11 cellular contexts compared by ENCODE assay signal in genomic region chrX:41666251-41666650, GRCh38. TPM values are rescaled to one million over a fixed set of nuclear protein-coding genes. Genes with fewer than 3 reads are reported as not detected.
DNase-seq lines count a peak whose midpoint lies in the region; ATAC-seq, FAIRE-seq and TF ChIP-seq lines count a peak whose summit lies in the region.
"Had no signal": no experiment of that assay in that cellular context is flagged by ENCODE, and none has a peak within 500 bp of the region (broad histone marks: within the 10 kb centered on the region; RNA-seq: fewer than 3 reads in every experiment).

No MANE protein-coding gene starts in this region.

- H4K20me1 ChIP-seq in HepG2 (ENCODE audit: insufficient read depth, low read length) (no peaks in the 10 kb centered on the region), SK-N-SH (ENCODE audit: insufficient read depth) (no peaks in the 10 kb centered on the region), GM23338 (replicated peaks; ENCODE audit: insufficient read depth) (no peaks in the 10 kb centered on the region)

- H3K4me2 ChIP-seq in HepG2 (ENCODE audit: low read depth, low read length) (no peak overlapping the region), SK-N-SH (no peak overlapping the region), GM23338 (no peak overlapping the region)

- peaks cover 24% of the 10 kb centered on the region for H3K4me1 Mint-ChIP-seq in activated naive CD8-positive, alpha-beta T cell treated with anti-CD3 and anti-CD28 coated beads, Interleukin-2, amount 10 ng/mL, durations not matched to agents 7 days and 5 days
- H3K4me1 Mint-ChIP-seq in CD4-positive, alpha-beta T cell (ENCODE audit: low read depth) = peaks cover 9% of the 10 kb centered on the region
- peaks cover 10% of the 10 kb centered on the region; the same call in 2 of the 3 replicates for H3K4me1 Mint-ChIP-seq in GM23338

- POLR2A ChIA-PET in activated naive CD8-positive, alpha-beta T cell treated with anti-CD3 and anti-CD28 coated beads, Interleukin-2, amount 10 ng/mL, durations not matched to agents 7 days and 5 days (lab: Charles Lee) = interaction anchor here (0.6 kb wide), 1 partner anchor 14 kb away, joined by 3 read pairs; no protein-coding TSS in a partner anchor
- POLR2A ChIA-PET in HepG2 (lab: Yijun Ruan, JAX) = no interaction called here
- POLR2A ChIA-PET in SK-N-SH (lab: Yijun Ruan, JAX) = no interaction called here
- POLR2A ChIA-PET in CD4-positive, alpha-beta T cell (lab: Charles Lee) = no interaction called here

- H3K4me3 ChIP-seq in HepG2 (replicated peaks in 1 of 3; ENCODE audit: insufficient read depth in 1 of 3, low read depth in 2 of 3, low read length in 3 of 3) (no peak overlapping the region), SK-N-SH (ENCODE audit: low read depth in 2 of 2, low read length in 1 of 2) (no peak overlapping the region), GM23338 (no peak overlapping the region)

- H3K9ac ChIP-seq in HepG2 (ENCODE audit: insufficient read depth, low read depth, low read length) = no peak overlapping the region
- H3K9ac ChIP-seq in SK-N-SH = no peak overlapping the region

- peaks cover 18% of the 10 kb centered on the region for H3K36me3 Mint-ChIP-seq in activated naive CD8-positive, alpha-beta T cell treated with anti-CD3 and anti-CD28 coated beads, Interleukin-2, amount 10 ng/mL, durations not matched to agents 7 days and 5 days
- peaks cover 66% of the 10 kb centered on the region for H3K36me3 Mint-ChIP-seq in CD4-positive, alpha-beta T cell (ENCODE audit: low read depth)
- no peaks in the 10 kb centered on the region for H3K36me3 Mint-ChIP-seq in GM23338 (ENCODE audit: low read depth)

- H3K9me3 ChIP-seq in HepG2 (ENCODE audit: low read length) = no peaks in the 10 kb centered on the region
- no peaks in the 10 kb centered on the region for H3K9me3 ChIP-seq in SK-N-SH
- no peaks in the 10 kb centered on the region for H3K9me3 ChIP-seq in CD4-positive, alpha-beta T cell (ENCODE audit: control insufficient read depth, low read length)

- H3K27me3 Mint-ChIP-seq in activated naive CD8-positive, alpha-beta T cell treated with anti-CD3 and anti-CD28 coated beads, Interleukin-2, amount 10 ng/mL, durations not matched to agents 7 days and 5 days = no peaks in the 10 kb centered on the region
- H3K27me3 Mint-ChIP-seq in CD4-positive, alpha-beta T cell = no peaks in the 10 kb centered on the region
- no peaks in the 10 kb centered on the region for H3K27me3 Mint-ChIP-seq in GM23338 (ENCODE audit: insufficient read depth, low read depth, poor library complexity)

- in situ Hi-C loops in HepG2 (cut with HindIII; ENCODE audit: extremely low pct_ligation_motif_present, low pct_unique_long_range_greater_than_20kb) = no loop called here

- no peaks in the 10 kb centered on the region for H3K27me3 ChIP-seq in HepG2 (ENCODE audit: control insufficient read depth in 1 of 2, insufficient read depth in 2 of 2, low read length in 2 of 2)
- no peaks in the 10 kb centered on the region for H3K27me3 ChIP-seq in SK-N-SH (ENCODE audit: insufficient read depth)
- no peaks in the 10 kb centered on the region for H3K27me3 ChIP-seq in CD4-positive, alpha-beta T cell (ENCODE audit: control insufficient read depth, insufficient read depth, low read length)
- H3K27me3 ChIP-seq in GM23338 (ENCODE audit: insufficient read depth) = no peaks in the 10 kb centered on the region

- TF ChIP-seq CTCF in HepG2 (CRISPR knock-in tag; IDR thresholded peaks at IDR 0.05) (no peak), SK-N-SH (IDR thresholded peaks at IDR 0.05) (no peak), GM23338 (conservative IDR thresholded peaks at IDR 0.05; ENCODE audit: low read depth in 2 of 2) (no peak)
- TF ChIP-seq CTCF in CD4-positive, alpha-beta T cell (IDR thresholded peaks at IDR 0.05) = no peak

- H3F3A ChIP-seq in SK-N-SH (replicated peaks; ENCODE audit: insufficient read depth) (no peaks in the 10 kb centered on the region), GM23338 (replicated peaks; ENCODE audit: low read depth) (no peaks in the 10 kb centered on the region)

- no peaks in the 10 kb centered on the region for H3K9me3 Mint-ChIP-seq in activated naive CD8-positive, alpha-beta T cell treated with anti-CD3 and anti-CD28 coated beads, Interleukin-2, amount 10 ng/mL, durations not matched to agents 7 days and 5 days
- H3K9me3 Mint-ChIP-seq in CD4-positive, alpha-beta T cell = no peaks in the 10 kb centered on the region
- no peaks in the 10 kb centered on the region; the same call in 2 of the 3 replicates for H3K9me3 Mint-ChIP-seq in GM23338

- H3K9me2 ChIP-seq in SK-N-SH (no peaks in the 10 kb centered on the region), GM23338 (ENCODE audit: insufficient read depth) (no peaks in the 10 kb centered on the region)

- no TSS peak for BruUV-seq in HepG2 (replicated peaks; lab: Mats Ljungman, UMichigan)

- H3K79me2 ChIP-seq in HepG2 (ENCODE audit: insufficient read depth, low read length) = no peaks in the 10 kb centered on the region
- H3K79me2 ChIP-seq in SK-N-SH (ENCODE audit: insufficient read depth) = no peaks in the 10 kb centered on the region
- no peaks in the 10 kb centered on the region for H3K79me2 ChIP-seq in GM23338 (replicated peaks; ENCODE audit: insufficient read depth)

- peak overlapping the region; percentile 72 for H3K27ac Mint-ChIP-seq in activated naive CD8-positive, alpha-beta T cell treated with anti-CD3 and anti-CD28 coated beads, Interleukin-2, amount 10 ng/mL, durations not matched to agents 7 days and 5 days
- H3K27ac Mint-ChIP-seq in CD4-positive, alpha-beta T cell = no peak overlapping the region
- H3K27ac Mint-ChIP-seq in GM23338 = no peak overlapping the region

- WGBS in HepG2 (ENCODE audit: low lambda C conversion rate) = 86% methylated on average over 1 of the region's 1 CpG
- 41% methylated on average over 1 of the region's 1 CpG for WGBS in SK-N-SH (ENCODE audit: low lambda C conversion rate)

- no peak for TF ChIP-seq POLR2A in HepG2 (IDR thresholded peaks at IDR 0.05; ENCODE audit: insufficient read depth in 1 of 2, low read depth in 2 of 2, low read length in 2 of 2)

- no peak overlapping the region for H3K27ac ChIP-seq in HepG2 (ENCODE audit: extremely low read length, insufficient read depth, low read length)
- no peak overlapping the region for H3K27ac ChIP-seq in SK-N-SH (ENCODE audit: low read depth in 2 of 2, low read length in 1 of 2)
- H3K27ac ChIP-seq in CD4-positive, alpha-beta T cell (ENCODE audit: low read depth, low read length) = no peak overlapping the region
- no peak overlapping the region for H3K27ac ChIP-seq in GM23338 (ENCODE audit: low read depth)

- ATAC-seq in activated naive CD8-positive, alpha-beta T cell treated with anti-CD3 and anti-CD28 coated beads, Interleukin-2, amount 10 ng/mL, durations not matched to agents 7 days and 5 days (ENCODE audit: low read depth) = peak; percentile 49
- ATAC-seq in HepG2 (no peak), HG03457 (IDR thresholded peaks at IDR 0.05; ENCODE audit: unreplicated experiment) (no peak), GM23338 (no peak)
- no peak for ATAC-seq in CD4-positive, alpha-beta T cell (ENCODE audit: poor library complexity)

- FAIRE-seq in GM19239 (lab: Jason Lieb, UNC) = peak; percentile 74
- no peak for FAIRE-seq in HepG2 (lab: Jason Lieb, UNC)

- CTCF ChIA-PET in HepG2 (lab: Yijun Ruan, JAX; ENCODE audit: low intra/inter-chr PET ratio, low total read pairs) = no interaction called here
- CTCF ChIA-PET in SK-N-SH (lab: Yijun Ruan, JAX) = no interaction called here
- CTCF ChIA-PET in CD4-positive, alpha-beta T cell (lab: Charles Lee) = interaction anchor here (1.6 kb wide), 1 partner anchor 9 kb away, joined by 3 read pairs; no protein-coding TSS in a partner anchor

- no peak for DNase-seq in GM19239 (ENCODE audit: insufficient read length, low spot score)
- peak; percentile 43 for DNase-seq in NCI-H460 (ENCODE audit: extremely low read depth, low read depth)
- DNase-seq in activated naive CD8-positive, alpha-beta T cell treated with anti-CD3 and anti-CD28 coated beads, Interleukin-2, amount 10 ng/mL, durations not matched to agents 7 days and 5 days = no peak
- no peak for DNase-seq in HepG2 (ENCODE audit: low spot score)
- DNase-seq in SK-N-SH = no peak
- DNase-seq in CD4-positive, alpha-beta T cell = no peak
- no peak for DNase-seq in GM23338 (ENCODE audit: low spot score)
- DNase-seq: activated effector memory CD4-positive, alpha-beta T cell treated with Interleukin-2 at 50 U/mL for 16 hours; T-helper 9 cell had no signal

- H2AFZ ChIP-seq in HepG2 (ENCODE audit: low read length) (no peak overlapping the region), SK-N-SH (ENCODE audit: low read depth) (no peak overlapping the region), GM23338 (no peak overlapping the region)

- H3K36me3 ChIP-seq in HepG2 (replicated peaks in 1 of 2; ENCODE audit: control insufficient read depth in 1 of 2, insufficient read depth in 2 of 2, low read length in 2 of 2) (no peaks in the 10 kb centered on the region), SK-N-SH (replicated peaks in 1 of 2; ENCODE audit: control insufficient read depth in 1 of 2, insufficient read depth in 2 of 2, low read length in 1 of 2) (no peaks in the 10 kb centered on the region), GM23338 (ENCODE audit: insufficient read depth) (no peaks in the 10 kb centered on the region)

- H3K4me1 ChIP-seq in HepG2 (ENCODE audit: insufficient read depth, low read length) (no peaks in the 10 kb centered on the region), SK-N-SH (ENCODE audit: control insufficient read depth in 1 of 2, insufficient read depth in 2 of 2, low read depth in 1 of 2, low read length in 1 of 2) (no peaks in the 10 kb centered on the region), GM23338 (ENCODE audit: insufficient read depth) (no peaks in the 10 kb centered on the region)

- intact Hi-C loops in HepG2 (cut with micrococcal nuclease; ENCODE audit: unreplicated experiment) = no loop called here
- intact Hi-C loops in CD4-positive, alpha-beta T cell (cut with DNase I, micrococcal nuclease) = no loop called here

- H3K4me3 Mint-ChIP-seq in activated naive CD8-positive, alpha-beta T cell treated with anti-CD3 and anti-CD28 coated beads, Interleukin-2, amount 10 ng/mL, durations not matched to agents 7 days and 5 days = peak overlapping the region; percentile 37
- H3K4me3 Mint-ChIP-seq in CD4-positive, alpha-beta T cell = no peak overlapping the region
- no peak overlapping the region for H3K4me3 Mint-ChIP-seq in GM23338

- TF ChIP-seq EP300 in HepG2 (IDR thresholded peaks at IDR 0.05; ENCODE audit: low read depth in 2 of 2, low read length in 2 of 2) = no peak
- TF ChIP-seq EP300 in HepG2 (CRISPR knock-in tag; IDR thresholded peaks at IDR 0.05; ENCODE audit: borderline replicate concordance) = no peak
- TF ChIP-seq EP300 in SK-N-SH (IDR thresholded peaks at IDR 0.05; ENCODE audit: borderline replicate concordance in 1 of 2, low read depth in 1 of 2, low read length in 1 of 2) = no peak

- TF ChIP-seq RAD21 in HepG2 (CRISPR knock-in tag; IDR thresholded peaks at IDR 0.05) (no peak), SK-N-SH (IDR thresholded peaks at IDR 0.05; ENCODE audit: low read length) (no peak)

RNA-seq across cellular contexts. Expression of gene GPR34, which starts 22.5 kb away (rescaled TPM):
- total RNA-seq in NCI-H460 (2014; rRNA removed; shearing (Covaris generic)) = 0.17 and 0.32 TPM in 2 replicates
- polyA plus RNA-seq in NCI-H460 (2014; cell fraction: nucleus; rRNA removed) = 1.2 and 2.2 TPM in 2 replicates
- 1 to 10 TPM; 1.8 to 2.7 TPM for total RNA-seq in activated naive CD8-positive, alpha-beta T cell treated with anti-CD3 and anti-CD28 coated beads, Interleukin-2, amount 10 ng/mL, durations not matched to agents 7 days and 5 days
- not detected in 2 replicates for total RNA-seq in HepG2 (2016; rRNA removed; fragmentation: Illumina TruSeq; extraction: Trizol)
- total RNA-seq in HepG2 (2016; cell fraction: cytosol; rRNA removed; fragmentation: Illumina TruSeq; extraction: Trizol; ENCODE audit: low read depth) = not detected in 2 replicates
- total RNA-seq in HepG2 (2016; cell fraction: insoluble cytoplasmic fraction; rRNA removed; fragmentation: Illumina TruSeq; extraction: Trizol) = not detected in 2 replicates
- not detected in 2 replicates for total RNA-seq in HepG2 (2016; cell fraction: membrane; rRNA removed; fragmentation: Illumina TruSeq; extraction: Trizol)
- total RNA-seq in HepG2 (2016; cell fraction: nucleus; rRNA removed; fragmentation: Illumina TruSeq; extraction: Trizol) = not detected in 2 replicates
- polyA plus RNA-seq in HepG2 (2011; rRNA removed) (not detected in 2 replicates), SK-N-SH (2012; rRNA removed) (not detected in 2 replicates), GM23338 (2016; fragmentation: Nextera tagmentation; extraction: Ambion mirVana) (0.17 and 0.55 TPM in 2 replicates)
- not detected in 2 replicates for polyA plus RNA-seq in HepG2 (2011; cell fraction: cytosol; rRNA removed)
- polyA plus RNA-seq in HepG2 (2011; cell fraction: nucleus; rRNA removed) = not detected in 2 replicates
- polyA plus RNA-seq in HepG2 (2012) = not detected in 2 replicates
- not detected in 2 replicates for polyA plus RNA-seq in HepG2 (2016; cell fraction: cytosol; fragmentation: Illumina TruSeq; extraction: Trizol; ENCODE audit: low read depth)
- not detected in 2 replicates for polyA plus RNA-seq in HepG2 (2016; cell fraction: insoluble cytoplasmic fraction; fragmentation: Illumina TruSeq; extraction: Trizol; ENCODE audit: low read depth)
- not detected in 2 replicates for polyA plus RNA-seq in HepG2 (2016; cell fraction: membrane; fragmentation: Illumina TruSeq; extraction: Trizol; ENCODE audit: low read depth)
- not detected in 2 replicates for polyA plus RNA-seq in HepG2 (2016; cell fraction: nucleus; fragmentation: Illumina TruSeq; extraction: Trizol; ENCODE audit: insufficient read depth, low read depth)
- not detected in 2 replicates for polyA minus RNA-seq in HepG2 (2011; rRNA and poly(A)+ RNA removed; ENCODE audit: low replicate concordance)
- not detected in 2 replicates for polyA minus RNA-seq in HepG2 (2011; cell fraction: cytosol; rRNA and poly(A)+ RNA removed)
- polyA minus RNA-seq in HepG2 (2011; cell fraction: nucleus; rRNA and poly(A)+ RNA removed) = not detected in 2 replicates
- polyA plus RNA-seq in SK-N-SH (2012; cell fraction: cytosol; rRNA removed) = not detected in 2 replicates
- polyA plus RNA-seq in SK-N-SH (2012; cell fraction: nucleus; rRNA removed) = not detected in 2 replicates
- total RNA-seq in CD4-positive, alpha-beta T cell = not detected
- total RNA-seq in GM23338 (2014; rRNA removed; shearing (Covaris generic)) = not detected in 2 replicates
- total RNA-seq: MCF 10A had no signal

RNA-seq across cellular contexts. Expression of gene GPR82, which starts 57.7 kb away (rescaled TPM):
- total RNA-seq in NCI-H460 (2014; rRNA removed; shearing (Covaris generic)) = not detected in 2 replicates
- polyA plus RNA-seq in NCI-H460 (2014; cell fraction: nucleus; rRNA removed) = not detected in 2 replicates
- 1 to 10 TPM in 1 of 2 experiments, under 1 TPM in 1; 0.97 to 1.1 TPM for total RNA-seq in activated naive CD8-positive, alpha-beta T cell treated with anti-CD3 and anti-CD28 coated beads, Interleukin-2, amount 10 ng/mL, durations not matched to agents 7 days and 5 days
- not detected in 2 replicates for total RNA-seq in HepG2 (2016; rRNA removed; fragmentation: Illumina TruSeq; extraction: Trizol)
- not detected in 2 replicates for total RNA-seq in HepG2 (2016; cell fraction: cytosol; rRNA removed; fragmentation: Illumina TruSeq; extraction: Trizol; ENCODE audit: low read depth)
- not detected in 2 replicates for total RNA-seq in HepG2 (2016; cell fraction: insoluble cytoplasmic fraction; rRNA removed; fragmentation: Illumina TruSeq; extraction: Trizol)
- not detected in 2 replicates for total RNA-seq in HepG2 (2016; cell fraction: membrane; rRNA removed; fragmentation: Illumina TruSeq; extraction: Trizol)
- not detected in 2 replicates for total RNA-seq in HepG2 (2016; cell fraction: nucleus; rRNA removed; fragmentation: Illumina TruSeq; extraction: Trizol)
- polyA plus RNA-seq in HepG2 (2011; rRNA removed) (not detected in 2 replicates), SK-N-SH (2012; rRNA removed) (not detected in 2 replicates), GM23338 (2016; fragmentation: Nextera tagmentation; extraction: Ambion mirVana) (0.32 and 0.35 TPM in 2 replicates)
- polyA plus RNA-seq in HepG2 (2011; cell fraction: cytosol; rRNA removed) = not detected in 2 replicates
- not detected in 2 replicates for polyA plus RNA-seq in HepG2 (2011; cell fraction: nucleus; rRNA removed)
- polyA plus RNA-seq in HepG2 (2012) = 0.05 TPM in 1 of 2 replicates, not detected in the other
- not detected in 2 replicates for polyA plus RNA-seq in HepG2 (2016; cell fraction: cytosol; fragmentation: Illumina TruSeq; extraction: Trizol; ENCODE audit: low read depth)
- polyA plus RNA-seq in HepG2 (2016; cell fraction: insoluble cytoplasmic fraction; fragmentation: Illumina TruSeq; extraction: Trizol; ENCODE audit: low read depth) = not detected in 2 replicates
- not detected in 2 replicates for polyA plus RNA-seq in HepG2 (2016; cell fraction: membrane; fragmentation: Illumina TruSeq; extraction: Trizol; ENCODE audit: low read depth)
- polyA plus RNA-seq in HepG2 (2016; cell fraction: nucleus; fragmentation: Illumina TruSeq; extraction: Trizol; ENCODE audit: insufficient read depth, low read depth) = not detected in 2 replicates
- polyA minus RNA-seq in HepG2 (2011; rRNA and poly(A)+ RNA removed; ENCODE audit: low replicate concordance) = not detected in 2 replicates
- not detected in 2 replicates for polyA minus RNA-seq in HepG2 (2011; cell fraction: cytosol; rRNA and poly(A)+ RNA removed)
- polyA minus RNA-seq in HepG2 (2011; cell fraction: nucleus; rRNA and poly(A)+ RNA removed) = not detected in 2 replicates
- polyA plus RNA-seq in SK-N-SH (2012; cell fraction: cytosol; rRNA removed) = 0.01 TPM in 1 of 2 replicates, not detected in the other
- polyA plus RNA-seq in SK-N-SH (2012; cell fraction: nucleus; rRNA removed) = not detected in 2 replicates
- not detected for total RNA-seq in CD4-positive, alpha-beta T cell
- not detected in 2 replicates for total RNA-seq in GM23338 (2014; rRNA removed; shearing (Covaris generic))
- total RNA-seq: MCF 10A had no signal
